In the genomic region with DNA sequence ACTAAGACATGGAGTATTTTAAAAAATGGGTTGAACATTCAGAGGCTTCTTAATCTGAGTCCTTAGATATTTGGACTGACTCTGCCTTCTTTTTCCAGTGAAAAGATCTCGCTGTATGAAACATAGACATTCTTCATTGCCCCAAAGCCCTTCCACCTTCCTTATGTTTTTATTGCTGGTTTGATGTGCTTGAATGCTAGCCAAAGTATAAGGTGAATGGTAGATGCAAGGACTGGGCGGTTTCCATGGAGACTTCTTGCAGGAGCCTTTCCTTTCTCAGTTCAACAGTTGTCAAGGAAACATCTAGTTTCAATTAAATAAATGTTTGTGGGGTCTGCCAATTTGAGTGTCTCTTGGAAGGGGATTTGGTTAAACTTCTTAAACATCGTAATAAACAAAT, we compare ENCODE assay signal across 28 cellular contexts. TPM values are rescaled to one million over a fixed set of nuclear protein-coding genes. Genes with fewer than 3 reads are reported as not detected.
"Had no signal": no experiment of that assay in that cellular context is flagged by ENCODE, and none has a peak within 500 bp of the region (broad histone marks: within the 10 kb centered on the region; RNA-seq: fewer than 3 reads in every experiment).

No MANE protein-coding gene starts in this region.

- H3K4me3 ChIP-seq: coronary artery, dorsolateral prefrontal cortex had no signal

- FAIRE-seq: astrocyte, frontal cortex had no signal

- DNase-seq: activated CD4-positive, alpha-beta memory T cell treated with anti-CD3 and anti-CD28 coated beads for 36 hours; activated CD4-positive, alpha-beta T cell treated with anti-CD3 and anti-CD28 coated beads for 1 hour; activated CD4-positive, alpha-beta T cell treated with anti-CD3 and anti-CD28 coated beads for 4 hours; activated CD8-positive, alpha-beta memory T cell treated with anti-CD3 and anti-CD28 coated beads, Interleukin-2, amount 10 ng/mL, durations not matched to agents 7 days and 5 days; activated CD8-positive, alpha-beta memory T cell treated with anti-CD3 and anti-CD28 coated beads, Interleukin-2, amount 50 U/mL, for 4 hours; activated CD8-positive, alpha-beta T cell treated with anti-CD3 and anti-CD28 coated beads, Interleukin-2, amount 10 ng/mL, durations not matched to agents 7 days and 5 days; activated gamma-delta T cell; activated naive CD4-positive, alpha-beta T cell; activated naive CD4-positive, alpha-beta T cell treated with anti-CD3 and anti-CD28 coated beads, Interleukin-2, amount 50 U/mL, for 16 hours; activated T-cell treated with anti-CD3 and anti-CD28 coated beads, Interleukin-2, amount 50 U/mL, for 1 hour; activated T-cell treated with anti-CD3 and anti-CD28 coated beads, Interleukin-2, amount 50 U/mL, for 72 hours; amniotic stem cell; anterior cingulate cortex; central memory CD4-positive, alpha-beta T cell; cerebellar nuclear complex; dorsolateral prefrontal cortex; effector memory CD4-positive, alpha-beta T cell; endodermal cell; foreskin fibroblast; head of caudate nucleus; T-helper 2 cell had no signal

- ATAC-seq: activated CD8-positive, alpha-beta memory T cell treated with anti-CD3 and anti-CD28 coated beads, Interleukin-2, amount 10 ng/mL, durations not matched to agents 7 days and 5 days; activated CD8-positive, alpha-beta T cell treated with anti-CD3 and anti-CD28 coated beads, Interleukin-2, amount 10 ng/mL, durations not matched to agents 7 days and 5 days; activated T-cell treated with anti-CD3 and anti-CD28 coated beads, Interleukin-2, amount 50 U/mL, for 72 hours; esophagus mucosa; WTC11 had no signal

- H3K27ac ChIP-seq: coronary artery had no signal

RNA-seq across cellular contexts. Expression of gene REPS2, which starts 46.0 kb away (rescaled TPM):
- total RNA-seq: activated CD4-positive, alpha-beta memory T cell treated with anti-CD3 and anti-CD28 coated beads for 36 hours; activated CD8-positive, alpha-beta memory T cell treated with anti-CD3 and anti-CD28 coated beads for 36 hours; activated CD8-positive, alpha-beta memory T cell treated with anti-CD3 and anti-CD28 coated beads, Interleukin-2, amount 10 ng/mL, durations not matched to agents 7 days and 5 days; activated CD8-positive, alpha-beta T cell treated with anti-CD3 and anti-CD28 coated beads, Interleukin-2, amount 10 ng/mL, durations not matched to agents 7 days and 5 days; T-helper 1 cell treated with Interleukin-12 subunit alpha and Interleukin-12 subunit beta and Interleukin-4 antibody, amounts not matched to agents 30 ng/mL and 1 ng/mL, for 36 hours had no signal
